In the genomic region with DNA sequence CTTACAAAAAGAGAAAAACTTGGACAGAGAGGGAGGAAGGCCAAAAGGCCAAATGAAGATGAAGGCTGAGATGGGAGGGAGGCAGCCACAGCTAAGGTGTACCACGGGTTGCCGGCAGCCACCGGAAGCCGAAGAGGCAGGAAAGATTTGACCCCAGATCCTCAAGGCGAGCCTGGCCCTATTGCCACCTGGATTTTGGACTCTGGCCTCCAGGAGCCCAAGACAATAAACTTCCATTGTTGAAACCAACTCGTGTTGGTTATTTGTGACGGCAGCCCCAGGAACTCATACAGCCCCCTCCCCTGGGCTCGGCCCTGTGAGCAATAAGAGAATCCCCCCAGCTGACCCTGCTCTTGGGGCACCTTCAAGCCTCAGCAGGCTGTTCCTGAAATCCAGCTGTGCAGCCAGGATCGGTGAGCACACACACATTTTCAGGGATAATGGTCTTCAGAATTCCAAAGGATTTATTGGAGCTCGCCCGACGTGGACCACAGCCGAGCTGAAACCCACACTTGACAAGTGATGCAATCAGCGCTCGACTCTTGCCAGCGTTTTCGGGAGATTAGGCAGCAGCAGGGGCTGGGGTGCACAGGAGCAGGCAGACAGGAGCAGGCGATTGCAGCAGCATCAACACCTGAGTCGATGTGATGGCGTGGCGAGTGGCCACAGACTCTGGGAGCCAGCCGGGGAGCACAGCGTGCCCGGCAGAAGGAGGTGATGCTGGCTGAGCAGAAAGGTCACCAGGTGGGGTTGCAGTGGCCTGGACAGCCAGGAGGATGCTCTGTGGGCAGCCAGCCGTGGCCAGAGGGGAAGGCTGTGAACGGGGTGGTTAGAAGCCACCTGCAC, we compare ENCODE assay signal across 1 cellular context.
TF ChIP-seq lines count a peak whose summit lies in the region.

No MANE protein-coding gene starts in this region.

TF ChIP-seq in K562, 482 proteins besides CTCF, POLR2A, EP300 and RAD21 (continued from another document):
- TF ChIP-seq, protein P1, sequence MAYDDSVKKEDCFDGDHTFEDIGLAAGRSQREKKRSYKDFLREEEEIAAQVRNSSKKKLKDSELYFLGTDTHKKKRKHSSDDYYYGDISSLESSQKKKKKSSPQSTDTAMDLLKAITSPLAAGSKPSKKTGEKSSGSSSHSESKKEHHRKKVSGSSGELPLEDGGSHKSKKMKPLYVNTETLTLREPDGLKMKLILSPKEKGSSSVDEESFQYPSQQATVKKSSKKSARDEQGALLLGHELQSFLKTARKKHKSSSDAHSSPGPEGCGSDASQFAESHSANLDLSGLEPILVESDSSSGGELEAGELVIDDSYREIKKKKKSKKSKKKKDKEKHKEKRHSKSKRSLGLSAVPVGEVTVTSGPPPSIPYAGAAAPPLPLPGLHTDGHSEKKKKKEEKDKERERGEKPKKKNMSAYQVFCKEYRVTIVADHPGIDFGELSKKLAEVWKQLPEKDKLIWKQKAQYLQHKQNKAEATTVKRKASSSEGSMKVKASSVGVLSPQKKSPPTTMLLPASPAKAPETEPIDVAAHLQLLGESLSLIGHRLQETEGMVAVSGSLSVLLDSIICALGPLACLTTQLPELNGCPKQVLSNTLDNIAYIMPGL (CRISPR knock-in tag; IDR thresholded peaks at IDR 0.05) = no peak
- no peak for TF ChIP-seq BMI1 (IDR thresholded peaks at IDR 0.05; ENCODE audit: low read length)
- no peak for TF ChIP-seq SMAD2 (IDR thresholded peaks at IDR 0.05; ENCODE audit: low read depth, low read length)
- peak; percentile 58; the same call in 1 of the 2 replicates for TF ChIP-seq CTBP1 (IDR thresholded peaks at IDR 0.05; ENCODE audit: borderline replicate concordance)
- TF ChIP-seq RBM14 (IDR thresholded peaks at IDR 0.05; ENCODE audit: borderline replicate concordance, insufficient read depth, low read depth, low read length) = no peak
- no peak for TF ChIP-seq ELK3 (CRISPR knock-in tag; IDR thresholded peaks at IDR 0.05)
- peak; percentile 70 for TF ChIP-seq CEBPB (tag; IDR thresholded peaks at IDR 0.05)
- TF ChIP-seq ZC3H11A (IDR thresholded peaks at IDR 0.05; ENCODE audit: low read depth, low read length) = no peak
- TF ChIP-seq ZBTB12 (CRISPR knock-in tag; IDR thresholded peaks at IDR 0.05) = no peak
- TF ChIP-seq, protein P2, sequence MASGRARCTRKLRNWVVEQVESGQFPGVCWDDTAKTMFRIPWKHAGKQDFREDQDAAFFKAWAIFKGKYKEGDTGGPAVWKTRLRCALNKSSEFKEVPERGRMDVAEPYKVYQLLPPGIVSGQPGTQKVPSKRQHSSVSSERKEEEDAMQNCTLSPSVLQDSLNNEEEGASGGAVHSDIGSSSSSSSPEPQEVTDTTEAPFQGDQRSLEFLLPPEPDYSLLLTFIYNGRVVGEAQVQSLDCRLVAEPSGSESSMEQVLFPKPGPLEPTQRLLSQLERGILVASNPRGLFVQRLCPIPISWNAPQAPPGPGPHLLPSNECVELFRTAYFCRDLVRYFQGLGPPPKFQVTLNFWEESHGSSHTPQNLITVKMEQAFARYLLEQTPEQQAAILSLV (tag; IDR thresholded peaks at IDR 0.05) = 0 out of 2 replicates have a peak, but pooled peaks have one; percentile 13
- TF ChIP-seq TAF15 (IDR thresholded peaks at IDR 0.05; ENCODE audit: low read depth, low read length) = no peak
- TF ChIP-seq ZNF780A (CRISPR knock-in tag; IDR thresholded peaks at IDR 0.05) = no peak
- TF ChIP-seq MCM3 (IDR thresholded peaks at IDR 0.05) = no peak
